11 cellular contexts compared by ENCODE assay signal in the genomic region with DNA sequence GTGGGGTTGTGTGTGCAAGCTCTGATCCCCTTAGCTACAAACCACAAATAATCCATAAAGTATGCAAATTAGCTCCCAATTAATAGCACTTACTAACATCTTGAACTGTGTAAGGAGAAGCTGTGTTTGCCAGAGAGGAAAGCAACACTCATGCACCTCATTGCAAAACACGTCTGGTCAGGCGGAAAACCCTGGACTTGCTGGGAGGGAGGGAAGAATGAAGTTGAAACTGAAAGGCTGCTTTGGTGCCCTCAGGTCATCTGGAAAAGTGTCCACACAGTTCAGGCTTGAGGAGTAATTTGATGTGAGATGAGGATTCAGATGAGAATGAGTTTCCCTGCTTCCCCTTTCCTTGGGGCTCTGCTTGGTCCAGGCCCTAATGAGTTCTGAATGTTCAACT.
DNase-seq lines count a peak whose midpoint lies in the region; ATAC-seq, FAIRE-seq and TF ChIP-seq lines count a peak whose summit lies in the region.
"Had no signal": no experiment of that assay in that cellular context is flagged by ENCODE, and none has a peak within 500 bp of the region (broad histone marks: within the 10 kb centered on the region; RNA-seq: fewer than 3 reads in every experiment).

No MANE protein-coding gene starts in this region.

- CTCF ChIA-PET in MCF 10A (lab: Yijun Ruan, JAX): interaction anchor here (0.6 to 1.2 kb wide), 4 partner anchors 51 to 237 kb away, joined by 3 to 6 read pairs (median 4); no protein-coding TSS in a partner anchor

- H2AFZ ChIP-seq in keratinocyte (ENCODE audit: control insufficient read depth, low read length): peak overlapping the region; percentile 3

- H3K27me3 Mint-ChIP-seq in HFFc6 (ENCODE audit: insufficient read depth) (no peaks in the 10 kb centered on the region), MCF 10A (ENCODE audit: insufficient read depth, unreplicated experiment) (no peaks in the 10 kb centered on the region)
- peaks cover 0 to 3% (median 0%) of the 10 kb centered on the region in 5 donors for H3K27me3 Mint-ChIP-seq in naive thymus-derived CD8-positive, alpha-beta T cell

- no peaks in the 10 kb centered on the region for H3K36me3 ChIP-seq in keratinocyte (ENCODE audit: control insufficient read depth in 2 of 2, extremely low read depth in 1 of 2, insufficient read depth in 2 of 2, low read length in 2 of 2)
- no peaks in the 10 kb centered on the region for H3K36me3 ChIP-seq in upper lobe of left lung
- H3K36me3 ChIP-seq: colonic mucosa, stomach had no signal

- H3K79me2 ChIP-seq in keratinocyte (ENCODE audit: control insufficient read depth, insufficient read depth, low read length): no peaks in the 10 kb centered on the region

- peak; percentile 85 for DNase-seq in HFFc6
- DNase-seq in MCF 10A (ENCODE audit: unreplicated experiment): peak; percentile 78
- DNase-seq in keratinocyte (ENCODE audit: low read depth, low spot score): peak; percentile 84
- DNase-seq in upper lobe of left lung: no peak
- DNase-seq in naive thymus-derived CD8-positive, alpha-beta T cell: no peak
- DNase-seq in cortex of kidney (lab: John Stamatoyannopoulos, UW): no peak
- DNase-seq: activated CD8-positive, alpha-beta memory T cell treated with anti-CD3 and anti-CD28 coated beads, Interleukin-2, amount 10 ng/mL, durations not matched to agents 7 days and 5 days; colonic mucosa; left colon; stomach had no signal

- H3K9me3 ChIP-seq in keratinocyte (ENCODE audit: control insufficient read depth, low read depth, low read length) (no peaks in the 10 kb centered on the region), upper lobe of left lung (no peaks in the 10 kb centered on the region)
- H3K9me3 ChIP-seq: colonic mucosa had no signal

- H3K27me3 ChIP-seq in keratinocyte (ENCODE audit: control insufficient read depth, extremely low read depth, insufficient read depth, low read length) (no peaks in the 10 kb centered on the region), upper lobe of left lung (no peaks in the 10 kb centered on the region)
- H3K27me3 ChIP-seq: colonic mucosa, stomach had no signal

- peak overlapping the region; percentile 83 for H3K27ac ChIP-seq in keratinocyte (ENCODE audit: control insufficient read depth, insufficient read depth, low read length)
- H3K27ac ChIP-seq in upper lobe of left lung: peak overlapping the region in 1 of 4 donors; percentile 44
- H3K27ac ChIP-seq: colonic mucosa had no signal

- H3K27ac Mint-ChIP-seq in HFFc6 (peak overlapping the region; percentile 97), MCF 10A (ENCODE audit: low read depth, unreplicated experiment) (peak overlapping the region; percentile 96)
- H3K27ac Mint-ChIP-seq in naive thymus-derived CD8-positive, alpha-beta T cell: no peak overlapping the region
- H3K27ac Mint-ChIP-seq: activated CD8-positive, alpha-beta memory T cell treated with anti-CD3 and anti-CD28 coated beads, Interleukin-2, amount 10 ng/mL, durations not matched to agents 7 days and 5 days had no signal

- no peak for TF ChIP-seq POLR2A in upper lobe of left lung (IDR thresholded peaks at IDR 0.05)

- no peak for TF ChIP-seq EP300 in upper lobe of left lung (IDR thresholded peaks at IDR 0.05)

- peak; percentile 51 to 63 for ATAC-seq in upper lobe of left lung (ENCODE audit: low FRiP score in 2 of 2)
- no peak for ATAC-seq in naive thymus-derived CD8-positive, alpha-beta T cell
- no peak for ATAC-seq in HG02623 (IDR thresholded peaks at IDR 0.05; ENCODE audit: unreplicated experiment)
- ATAC-seq: activated CD8-positive, alpha-beta memory T cell treated with anti-CD3 and anti-CD28 coated beads, Interleukin-2, amount 10 ng/mL, durations not matched to agents 7 days and 5 days; left colon had no signal

- POLR2A ChIA-PET in MCF 10A (lab: Yijun Ruan, JAX): interaction anchor here (0.6 to 1.9 kb wide), 20 partner anchors 8 to 198 kb away, joined by 3 to 9 read pairs (median 4); a partner anchor contains a TSS
- POLR2A ChIA-PET in naive thymus-derived CD8-positive, alpha-beta T cell (lab: Charles Lee): no interaction called here

- intact Hi-C loops in MCF 10A (cut with micrococcal nuclease): loop anchor here (2.0 kb wide), 1 partner anchor 124 kb away; no protein-coding TSS in a partner anchor

- FAIRE-seq in keratinocyte (lab: Jason Lieb, UNC): no peak

- no peaks in the 10 kb centered on the region for H3K9me1 ChIP-seq in keratinocyte (ENCODE audit: control insufficient read depth, extremely low read depth, insufficient read depth, low read length)

- H3K36me3 Mint-ChIP-seq in HFFc6 (ENCODE audit: low read depth) (peaks cover 26% of the 10 kb centered on the region), MCF 10A (ENCODE audit: insufficient read depth, unreplicated experiment) (no peaks in the 10 kb centered on the region)
- peaks cover 0 to 10% (median 6%) of the 10 kb centered on the region in 3 donors for H3K36me3 Mint-ChIP-seq in naive thymus-derived CD8-positive, alpha-beta T cell
- H3K36me3 Mint-ChIP-seq: activated CD8-positive, alpha-beta memory T cell treated with anti-CD3 and anti-CD28 coated beads, Interleukin-2, amount 10 ng/mL, durations not matched to agents 7 days and 5 days had no signal

- no peaks in the 10 kb centered on the region for H4K20me1 ChIP-seq in keratinocyte (ENCODE audit: control insufficient read depth, extremely low read depth, insufficient read depth, low read length)

- H3K4me1 Mint-ChIP-seq in HFFc6 (ENCODE audit: low read depth) (peaks cover 61% of the 10 kb centered on the region), MCF 10A (ENCODE audit: insufficient read depth, unreplicated experiment) (peaks cover 23% of the 10 kb centered on the region)
- no peaks in the 10 kb centered on the region for H3K4me1 Mint-ChIP-seq in naive thymus-derived CD8-positive, alpha-beta T cell
- H3K4me1 Mint-ChIP-seq: activated CD8-positive, alpha-beta memory T cell treated with anti-CD3 and anti-CD28 coated beads, Interleukin-2, amount 10 ng/mL, durations not matched to agents 7 days and 5 days had no signal

- H3K4me1 ChIP-seq in keratinocyte (ENCODE audit: control insufficient read depth, extremely low read depth, insufficient read depth, low read length) (peaks cover 24% of the 10 kb centered on the region), upper lobe of left lung (no peaks in the 10 kb centered on the region)
- H3K4me1 ChIP-seq: colonic mucosa had no signal

- H3K4me2 ChIP-seq in keratinocyte (ENCODE audit: control insufficient read depth, extremely low read depth, insufficient read depth, low read depth, low read length): peak overlapping the region; percentile 60

- 49 to 80% methylated on average over 2 of the region's 2 CpGs for WGBS in upper lobe of left lung, 2 donors

- no TSS peak for BruUV-seq in MCF 10A (replicated peaks; lab: Mats Ljungman, UMichigan)

- dilution Hi-C loops in keratinocyte (cut with MboI; ENCODE audit: extremely low pct_ligation_motif_present, low sequenced_read_pairs): no loop called here

- peak overlapping the region; percentile 82 for H3K4me3 Mint-ChIP-seq in HFFc6
- peak overlapping the region; percentile 69 for H3K4me3 Mint-ChIP-seq in MCF 10A (ENCODE audit: unreplicated experiment)
- no peak overlapping the region for H3K4me3 Mint-ChIP-seq in naive thymus-derived CD8-positive, alpha-beta T cell
- H3K4me3 Mint-ChIP-seq: activated CD8-positive, alpha-beta memory T cell treated with anti-CD3 and anti-CD28 coated beads, Interleukin-2, amount 10 ng/mL, durations not matched to agents 7 days and 5 days had no signal

- H3K4me3 ChIP-seq in keratinocyte (ENCODE audit: control insufficient read depth in 2 of 3, extremely low read depth in 1 of 3, insufficient read depth in 2 of 3, low read depth in 1 of 3, low read length in 3 of 3) (peak overlapping the region in 2 of 3 experiments; percentile 26 to 31), upper lobe of left lung (no peak overlapping the region)
- H3K4me3 ChIP-seq: colonic mucosa, stomach had no signal

- peaks cover 19% of the 10 kb centered on the region for H3K9me3 Mint-ChIP-seq in HFFc6
- no peaks in the 10 kb centered on the region for H3K9me3 Mint-ChIP-seq in MCF 10A (ENCODE audit: unreplicated experiment)
- peaks cover 0 to 27% (median 10%) of the 10 kb centered on the region in 9 donors for H3K9me3 Mint-ChIP-seq in naive thymus-derived CD8-positive, alpha-beta T cell

- H3K9ac ChIP-seq in keratinocyte (ENCODE audit: control insufficient read depth, extremely low read depth, insufficient read depth, low read length): peak overlapping the region; percentile 63

- no peak for TF ChIP-seq CTCF in HFFc6 (IDR thresholded peaks at IDR 0.05)
- TF ChIP-seq CTCF in MCF 10A (IDR thresholded peaks at IDR 0.05; ENCODE audit: unreplicated experiment): no peak
- TF ChIP-seq CTCF in keratinocyte (optimal IDR thresholded peaks at IDR 0.05 in 1 of 3, IDR thresholded peaks at IDR 0.05 in 1 of 3, conservative IDR thresholded peaks at IDR 0.05 in 1 of 3; ENCODE audit: extremely low read depth in 1 of 3, insufficient read depth in 2 of 3, low read length in 3 of 3): no peak
- TF ChIP-seq CTCF in upper lobe of left lung (IDR thresholded peaks at IDR 0.05): no peak

Comparison
In these comparisons a context has a peak if more than half of its experiments do, and no peak if none do; other contexts are left out.
1. DNase-seq: peak in HFFc6 (single experiment), MCF 10A (single experiment) and keratinocyte (single experiment); none in upper lobe of left lung (0 of 2), naive thymus-derived CD8-positive, alpha-beta T cell (0 of 10) and cortex of kidney (single experiment).
2. H3K27ac Mint-ChIP-seq: peak in HFFc6 (single experiment) and MCF 10A (single experiment); none in naive thymus-derived CD8-positive, alpha-beta T cell (0 of 10).
3. H3K4me3 Mint-ChIP-seq: peak in HFFc6 (single experiment) and MCF 10A (single experiment); none in naive thymus-derived CD8-positive, alpha-beta T cell (0 of 10).
4. H3K4me3 ChIP-seq: peak in keratinocyte (2 of 3); none in upper lobe of left lung (0 of 4).
5. ATAC-seq: peak in upper lobe of left lung (2 of 2); none in naive thymus-derived CD8-positive, alpha-beta T cell (0 of 2) and HG02623 (single experiment).